In the genomic region with DNA sequence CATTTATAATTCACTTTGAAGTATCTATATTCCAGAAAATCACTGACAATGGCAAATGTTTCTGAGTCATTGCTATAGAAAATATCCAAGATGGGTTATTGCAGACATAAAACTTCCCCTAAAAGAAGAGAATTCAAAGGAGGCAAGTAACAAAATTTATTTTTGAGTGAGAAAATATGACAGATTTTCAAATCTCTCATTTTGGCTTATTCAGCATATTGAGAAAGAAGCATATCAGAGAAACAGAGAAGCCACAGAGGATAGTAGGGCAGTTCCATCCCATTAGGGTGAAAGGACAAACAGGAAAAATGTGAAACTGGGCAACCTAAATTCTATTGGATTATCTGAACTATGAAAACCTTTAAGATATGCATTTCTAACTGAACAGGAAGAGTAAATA, we compare ENCODE assay signal across 39 cellular contexts.
"Had no signal": no experiment of that assay in that cellular context is flagged by ENCODE, and none has a peak within 500 bp of the region (broad histone marks: within the 10 kb centered on the region; RNA-seq: fewer than 3 reads in every experiment).

No MANE protein-coding gene starts in this region.

- H3K27ac Mint-ChIP-seq: activated naive CD4-positive, alpha-beta T cell treated with anti-CD3 and anti-CD28 coated beads for 36 hours; activated naive CD4-positive, alpha-beta T cell treated with anti-CD3 and anti-CD28 coated beads, Interleukin-2, amount 10 ng/mL, durations not matched to agents 7 days and 5 days; activated naive CD4-positive, alpha-beta T cell treated with anti-CD3 and anti-CD28 coated beads, Interleukin-2, amount 50 U/mL, for 24 hours; activated naive CD4-positive, alpha-beta T cell treated with anti-CD3 and anti-CD28 coated beads, Interleukin-2, amount 50 U/mL, for 72 hours; activated naive CD8-positive, alpha-beta T cell; activated naive CD8-positive, alpha-beta T cell treated with anti-CD3 and anti-CD28 coated beads for 36 hours; activated naive CD8-positive, alpha-beta T cell treated with anti-CD3 and anti-CD28 coated beads, Interleukin-2, amount 10 ng/mL, durations not matched to agents 7 days and 5 days; activated naive CD8-positive, alpha-beta T cell treated with anti-CD3 and anti-CD28 coated beads, Interleukin-2, amount 50 U/mL, for 24 hours; activated T-cell treated with anti-CD3 and anti-CD28 coated beads, Interleukin-2, amount 50 U/mL, for 72 hours; activated T-helper 1 cell treated with anti-CD3 and anti-CD28 coated beads, Interleukin-12 subunit alpha, Interleukin-12 subunit beta, Interleukin-2, Interleukin-4 antibody, amounts not matched to agents 30 ng/mL and 10 ng/mL and 1 ng/mL, durations not matched to agents 14 hours and 24 hours and 36 hours; activated T-helper 17 cell treated with anti-CD3 and anti-CD28 coated beads, Interleukin-2, amount 50 U/mL, for 72 hours; activated T-helper 2 cell treated with anti-CD3 and anti-CD28 coated beads, Interferon-gamma antibody, Interleukin-2, Interleukin-4, amounts not matched to agents 10 μg/mL and 5 μg/mL and 100 μg/mL, durations not matched to agents 14 hours and 24 hours and 36 hours had no signal

- H3K36me3 ChIP-seq: adrenal gland, ascending aorta, brain microvascular endothelial cell, breast epithelium, cardiac muscle cell had no signal

- FAIRE-seq: astrocyte, bronchial epithelial cell, colon had no signal

- ATAC-seq: activated naive CD4-positive, alpha-beta T cell treated with anti-CD3 and anti-CD28 coated beads, Interleukin-2, amount 50 U/mL, for 72 hours; activated naive CD8-positive, alpha-beta T cell treated with anti-CD3 and anti-CD28 coated beads, Interleukin-2, amount 50 U/mL, for 24 hours; activated T-cell treated with anti-CD3 and anti-CD28 coated beads, Interleukin-2, amount 50 U/mL, for 4 hours; activated T-cell treated with anti-CD3 and anti-CD28 coated beads, Interleukin-2, amount 50 U/mL, for 72 hours; activated T-helper 17 cell treated with anti-CD3 and anti-CD28 coated beads, Interleukin-2, amount 50 U/mL, for 72 hours; body of pancreas had no signal

- DNase-seq: activated effector memory CD4-positive, alpha-beta T cell treated with anti-CD3 and anti-CD28 coated beads, Interleukin-2, amount 50 U/mL, for 16 hours; activated effector memory CD4-positive, alpha-beta T cell treated with Interleukin-2 at 50 U/mL for 16 hours; activated gamma-delta T cell; activated gamma-delta T cell treated with Interleukin-2 at 50 U/mL for 16 hours; activated naive CD4-positive, alpha-beta T cell; activated naive CD4-positive, alpha-beta T cell treated with anti-CD3 and anti-CD28 coated beads for 36 hours; activated naive CD4-positive, alpha-beta T cell treated with anti-CD3 and anti-CD28 coated beads, Interleukin-2, amount 10 ng/mL, durations not matched to agents 7 days and 5 days; activated naive CD4-positive, alpha-beta T cell treated with anti-CD3 and anti-CD28 coated beads, Interleukin-2, amount 50 U/mL, for 16 hours; activated naive CD4-positive, alpha-beta T cell treated with Interleukin-2 at 50 U/mL for 16 hours; activated naive CD8-positive, alpha-beta T cell treated with anti-CD3 and anti-CD28 coated beads for 36 hours; activated naive CD8-positive, alpha-beta T cell treated with anti-CD3 and anti-CD28 coated beads, Interleukin-2, amount 10 ng/mL, durations not matched to agents 7 days and 5 days; activated naive CD8-positive, alpha-beta T cell treated with anti-CD3 and anti-CD28 coated beads, Interleukin-2, amount 50 U/mL, for 24 hours; activated T-cell treated with anti-CD3 and anti-CD28 coated beads, Interleukin-2, amount 50 U/mL, for 4 hours; activated T-cell treated with anti-CD3 and anti-CD28 coated beads, Interleukin-2, amount 50 U/mL, for 48 hours; activated T-cell treated with anti-CD3 and anti-CD28 coated beads, Interleukin-2, amount 50 U/mL, for 72 hours; adrenal gland; amniotic stem cell; amygdala; anterior cingulate cortex; aorta; body of pancreas; brain microvascular endothelial cell; caudate nucleus; central memory CD4-positive, alpha-beta T cell; cerebellar nuclear complex had no signal

- H3K27me3 Mint-ChIP-seq: activated naive CD4-positive, alpha-beta T cell treated with anti-CD3 and anti-CD28 coated beads, Interleukin-2, amount 10 ng/mL, durations not matched to agents 7 days and 5 days; activated naive CD4-positive, alpha-beta T cell treated with anti-CD3 and anti-CD28 coated beads, Interleukin-2, amount 50 U/mL, for 24 hours; activated naive CD8-positive, alpha-beta T cell; activated naive CD8-positive, alpha-beta T cell treated with anti-CD3 and anti-CD28 coated beads for 36 hours; activated naive CD8-positive, alpha-beta T cell treated with anti-CD3 and anti-CD28 coated beads, Interleukin-2, amount 10 ng/mL, durations not matched to agents 7 days and 5 days; activated naive CD8-positive, alpha-beta T cell treated with anti-CD3 and anti-CD28 coated beads, Interleukin-2, amount 50 U/mL, for 24 hours; activated T-helper 17 cell treated with anti-CD3 and anti-CD28 coated beads, Interleukin-2, amount 50 U/mL, for 72 hours; brain; central memory CD8-positive, alpha-beta T cell had no signal

- H3K9me3 Mint-ChIP-seq: activated naive CD4-positive, alpha-beta T cell treated with anti-CD3 and anti-CD28 coated beads for 36 hours; activated naive CD4-positive, alpha-beta T cell treated with anti-CD3 and anti-CD28 coated beads, Interleukin-2, amount 50 U/mL, for 24 hours; activated naive CD4-positive, alpha-beta T cell treated with anti-CD3 and anti-CD28 coated beads, Interleukin-2, amount 50 U/mL, for 72 hours; activated naive CD8-positive, alpha-beta T cell treated with anti-CD3 and anti-CD28 coated beads for 36 hours; activated T-helper 1 cell treated with anti-CD3 and anti-CD28 coated beads, Interleukin-12 subunit alpha, Interleukin-12 subunit beta, Interleukin-2, Interleukin-4 antibody, amounts not matched to agents 30 ng/mL and 10 ng/mL and 1 ng/mL, durations not matched to agents 14 hours and 24 hours and 36 hours had no signal

- H3K4me3 Mint-ChIP-seq: activated naive CD4-positive, alpha-beta T cell treated with anti-CD3 and anti-CD28 coated beads for 36 hours; activated naive CD4-positive, alpha-beta T cell treated with anti-CD3 and anti-CD28 coated beads, Interleukin-2, amount 10 ng/mL, durations not matched to agents 7 days and 5 days; activated naive CD4-positive, alpha-beta T cell treated with anti-CD3 and anti-CD28 coated beads, Interleukin-2, amount 50 U/mL, for 24 hours; activated naive CD8-positive, alpha-beta T cell; activated naive CD8-positive, alpha-beta T cell treated with anti-CD3 and anti-CD28 coated beads for 36 hours; activated naive CD8-positive, alpha-beta T cell treated with anti-CD3 and anti-CD28 coated beads, Interleukin-2, amount 10 ng/mL, durations not matched to agents 7 days and 5 days; activated naive CD8-positive, alpha-beta T cell treated with anti-CD3 and anti-CD28 coated beads, Interleukin-2, amount 50 U/mL, for 24 hours; activated T-cell treated with anti-CD3 and anti-CD28 coated beads, Interleukin-2, amount 50 U/mL, for 4 hours; activated T-cell treated with anti-CD3 and anti-CD28 coated beads, Interleukin-2, amount 50 U/mL, for 72 hours; activated T-helper 1 cell treated with anti-CD3 and anti-CD28 coated beads, Interleukin-12 subunit alpha, Interleukin-12 subunit beta, Interleukin-2, Interleukin-4 antibody, amounts not matched to agents 30 ng/mL and 10 ng/mL and 1 ng/mL, durations not matched to agents 14 hours and 24 hours and 36 hours; activated T-helper 17 cell treated with anti-CD3 and anti-CD28 coated beads, Interleukin-2, amount 50 U/mL, for 72 hours; brain; central memory CD8-positive, alpha-beta T cell had no signal

- H3K4me1 Mint-ChIP-seq: activated naive CD4-positive, alpha-beta T cell treated with anti-CD3 and anti-CD28 coated beads, Interleukin-2, amount 10 ng/mL, durations not matched to agents 7 days and 5 days; activated naive CD4-positive, alpha-beta T cell treated with anti-CD3 and anti-CD28 coated beads, Interleukin-2, amount 50 U/mL, for 24 hours; activated naive CD8-positive, alpha-beta T cell treated with anti-CD3 and anti-CD28 coated beads for 36 hours; activated naive CD8-positive, alpha-beta T cell treated with anti-CD3 and anti-CD28 coated beads, Interleukin-2, amount 10 ng/mL, durations not matched to agents 7 days and 5 days; activated naive CD8-positive, alpha-beta T cell treated with anti-CD3 and anti-CD28 coated beads, Interleukin-2, amount 50 U/mL, for 24 hours; activated T-helper 17 cell treated with anti-CD3 and anti-CD28 coated beads, Interleukin-2, amount 50 U/mL, for 72 hours; central memory CD8-positive, alpha-beta T cell had no signal

- H3K27ac ChIP-seq: adrenal gland, ascending aorta, body of pancreas, brain microvascular endothelial cell, breast epithelium, cardiac muscle cell had no signal

- H3K9me3 ChIP-seq: adrenal gland, ascending aorta, body of pancreas, breast epithelium had no signal

- H3K27me3 ChIP-seq: adrenal gland, ascending aorta, body of pancreas, brain microvascular endothelial cell, breast epithelium, cardiac muscle cell had no signal

- H3K4me1 ChIP-seq: adrenal gland, ascending aorta, body of pancreas, breast epithelium had no signal

- H3K4me3 ChIP-seq: adrenal gland, ascending aorta, body of pancreas, breast epithelium, cardiac muscle cell had no signal

- H3K36me3 Mint-ChIP-seq: activated naive CD4-positive, alpha-beta T cell treated with anti-CD3 and anti-CD28 coated beads, Interleukin-2, amount 10 ng/mL, durations not matched to agents 7 days and 5 days; activated naive CD4-positive, alpha-beta T cell treated with anti-CD3 and anti-CD28 coated beads, Interleukin-2, amount 50 U/mL, for 24 hours; activated naive CD4-positive, alpha-beta T cell treated with anti-CD3 and anti-CD28 coated beads, Interleukin-2, amount 50 U/mL, for 72 hours; activated naive CD8-positive, alpha-beta T cell; activated naive CD8-positive, alpha-beta T cell treated with anti-CD3 and anti-CD28 coated beads for 36 hours; activated naive CD8-positive, alpha-beta T cell treated with anti-CD3 and anti-CD28 coated beads, Interleukin-2, amount 10 ng/mL, durations not matched to agents 7 days and 5 days had no signal
